Comparison of ENCODE assay signal across 7 cellular contexts in genomic region chr5:100827481-100827889, GRCh38.
A peak's percentile ranks its signal among the peaks of the same experiment; 100 is the strongest.
DNase-seq lines count a peak whose midpoint lies in the region; ATAC-seq lines count a peak whose summit lies in the region.

No MANE protein-coding gene starts in this region.

- peak overlapping the region; percentile 66 for H3K4me3 Mint-ChIP-seq in activated T-helper 17 cell treated with anti-CD3 and anti-CD28 coated beads, Interleukin-2, amount 50 U/mL, for 72 hours
- H3K4me3 Mint-ChIP-seq in naive B cell = peak overlapping the region in 1 of 8 donors; percentile 7

- DNase-seq in NAMALWA (ENCODE audit: low spot score) (peak; percentile 62), naive B cell (no peak), hippocampal formation (lab: John Stamatoyannopoulos, UW) (no peak), dedifferentiated amniotic fluid mesenchymal stem cell (ENCODE audit: extremely low spot score) (no peak)

- no peaks in the 10 kb centered on the region for H3K9me3 Mint-ChIP-seq in activated T-helper 17 cell treated with anti-CD3 and anti-CD28 coated beads, Interleukin-2, amount 50 U/mL, for 72 hours
- H3K9me3 Mint-ChIP-seq in naive B cell = no peaks in the 10 kb centered on the region

- H3K4me1 Mint-ChIP-seq in activated T-helper 17 cell treated with anti-CD3 and anti-CD28 coated beads, Interleukin-2, amount 50 U/mL, for 72 hours = peaks cover 34% of the 10 kb centered on the region
- peaks cover 30 to 37% (median 30%) of the 10 kb centered on the region in 3 donors for H3K4me1 Mint-ChIP-seq in naive B cell

- peak overlapping the region; percentile 84 for H3K27ac Mint-ChIP-seq in activated T-helper 17 cell treated with anti-CD3 and anti-CD28 coated beads, Interleukin-2, amount 50 U/mL, for 72 hours
- peak overlapping the region; percentile 49 to 80 (median 69) for H3K27ac Mint-ChIP-seq in naive B cell

- H3K27me3 Mint-ChIP-seq in activated T-helper 17 cell treated with anti-CD3 and anti-CD28 coated beads, Interleukin-2, amount 50 U/mL, for 72 hours = no peaks in the 10 kb centered on the region
- H3K27me3 Mint-ChIP-seq in naive B cell = no peaks in the 10 kb centered on the region

- ATAC-seq in GM18517 (IDR thresholded peaks at IDR 0.05; ENCODE audit: unreplicated experiment) = peak; percentile 21
- ATAC-seq in GM21825 (IDR thresholded peaks at IDR 0.05; ENCODE audit: unreplicated experiment) = peak; percentile 21
- ATAC-seq in activated T-helper 17 cell treated with anti-CD3 and anti-CD28 coated beads, Interleukin-2, amount 50 U/mL, for 72 hours (replicated peaks) = peak; percentile 34
- ATAC-seq in naive B cell (ENCODE audit: low read depth in 2 of 2) = peak in 1 of 2 donors; percentile 30

- peaks cover 40% of the 10 kb centered on the region for H3K36me3 Mint-ChIP-seq in activated T-helper 17 cell treated with anti-CD3 and anti-CD28 coated beads, Interleukin-2, amount 50 U/mL, for 72 hours (ENCODE audit: low read depth)
- H3K36me3 Mint-ChIP-seq in naive B cell = peaks cover 0 to under 1% of the 10 kb centered on the region in 2 donors
